16 cellular contexts compared by ENCODE assay signal in genomic region chr17:67624886-67625656, GRCh38.
DNase-seq lines count a peak whose midpoint lies in the region; ATAC-seq, FAIRE-seq and TF ChIP-seq lines count a peak whose summit lies in the region.
"Had no signal": no experiment of that assay in that cellular context is flagged by ENCODE, and none has a peak within 500 bp of the region (broad histone marks: within the 10 kb centered on the region; RNA-seq: fewer than 3 reads in every experiment).

No MANE protein-coding gene starts in this region.

- no peak overlapping the region for H3K4me2 ChIP-seq in PC-9

- peaks cover 6% of the 10 kb centered on the region for H3K36me3 ChIP-seq in CD4-positive, alpha-beta memory T cell (ENCODE audit: insufficient read depth, low read length)
- no peaks in the 10 kb centered on the region for H3K36me3 ChIP-seq in PC-9 (ENCODE audit: low read depth)
- H3K36me3 ChIP-seq: heart left ventricle, tibial artery had no signal

- no peaks in the 10 kb centered on the region for H4K20me1 ChIP-seq in PC-9 (ENCODE audit: insufficient read depth)

- no peak overlapping the region for H3K4me3 Mint-ChIP-seq in CD4-positive, alpha-beta memory T cell
- H3K4me3 Mint-ChIP-seq in glutamatergic neuron (ENCODE audit: unreplicated experiment) = peak overlapping the region; percentile 22

- FAIRE-seq in H54 (lab: Jason Lieb, UNC) = no peak
- FAIRE-seq: RCC 7860 had no signal

- no peaks in the 10 kb centered on the region for H3F3A ChIP-seq in PC-9 (ENCODE audit: insufficient read depth, low read depth)

- H3K9me2 ChIP-seq in PC-9 (ENCODE audit: insufficient read depth) = no peaks in the 10 kb centered on the region; the same call in 1 of the 2 replicates

- no TSS peak for BruUV-seq in PC-9 (replicated peaks; lab: Mats Ljungman, UMichigan)

- no peak for TF ChIP-seq CTCF in glutamatergic neuron (IDR thresholded peaks at IDR 0.05; ENCODE audit: partially characterized antibody, unreplicated experiment)
- no peak for TF ChIP-seq CTCF in PC-9 (conservative IDR thresholded peaks at IDR 0.05)

- H3K27me3 Mint-ChIP-seq in CD4-positive, alpha-beta memory T cell = no peaks in the 10 kb centered on the region
- no peaks in the 10 kb centered on the region for H3K27me3 Mint-ChIP-seq in glutamatergic neuron (ENCODE audit: unreplicated experiment)

- CTCF ChIA-PET in CD4-positive, alpha-beta memory T cell (lab: Charles Lee; ENCODE audit: partially characterized antibody) = interaction anchor here (0.6 kb wide), 1 partner anchor 12 kb away, joined by 4 read pairs; no protein-coding TSS in a partner anchor
- CTCF ChIA-PET in PC-9 (lab: Charles Lee) = no interaction called here

- H2AFZ ChIP-seq in PC-9 = no peak overlapping the region

- H3K27ac ChIP-seq in CD4-positive, alpha-beta memory T cell (ENCODE audit: low read depth, low read length) = no peak overlapping the region
- no peak overlapping the region for H3K27ac ChIP-seq in PC-9
- H3K27ac ChIP-seq: epithelial cell of prostate, heart left ventricle, tibial artery had no signal

- no peak for DNase-seq in CD4-positive, alpha-beta memory T cell
- DNase-seq in H54 (ENCODE audit: insufficient read length, low spot score) (peak; percentile 54), NCI-H2196 treated with DMSO at 0.1 percent for 48 hours (lab: John Stamatoyannopoulos, UW; ENCODE audit: unreplicated experiment) (peak; percentile 56), glutamatergic neuron (no peak), HuH-7 (ENCODE audit: low spot score) (no peak), cardiac septum (ENCODE audit: low spot score) (no peak), PC-9 (no peak)
- DNase-seq: AML-193, heart left ventricle, IMR-90, NCI-H1105 treated with DMSO at 0.1 percent for 48 hours, T-helper 1 cell, tibial artery had no signal

- no peaks in the 10 kb centered on the region for H3K27me3 ChIP-seq in CD4-positive, alpha-beta memory T cell (ENCODE audit: insufficient read depth, low read length)
- no peaks in the 10 kb centered on the region for H3K27me3 ChIP-seq in PC-9 (ENCODE audit: insufficient read depth, low read depth)
- H3K27me3 ChIP-seq: heart left ventricle, tibial artery had no signal

- peaks cover 16 to 29% of the 10 kb centered on the region in 2 donors for H3K36me3 Mint-ChIP-seq in CD4-positive, alpha-beta memory T cell
- no peaks in the 10 kb centered on the region for H3K36me3 Mint-ChIP-seq in glutamatergic neuron (ENCODE audit: unreplicated experiment)

- POLR2A ChIA-PET in CD4-positive, alpha-beta memory T cell (lab: Charles Lee; ENCODE audit: partially characterized antibody) = no interaction called here
- POLR2A ChIA-PET in PC-9 (lab: Charles Lee; ENCODE audit: unreplicated experiment) = no interaction called here

- ATAC-seq in HG02938 (IDR thresholded peaks at IDR 0.05; ENCODE audit: unreplicated experiment) = no peak
- ATAC-seq: heart left ventricle had no signal

- no peaks in the 10 kb centered on the region for H3K9me3 Mint-ChIP-seq in CD4-positive, alpha-beta memory T cell
- peaks cover 6% of the 10 kb centered on the region for H3K9me3 Mint-ChIP-seq in glutamatergic neuron (ENCODE audit: unreplicated experiment)

- H3K9me3 ChIP-seq in CD4-positive, alpha-beta memory T cell (ENCODE audit: control insufficient read depth in 1 of 2, low read length in 2 of 2) = no peaks in the 10 kb centered on the region
- H3K9me3 ChIP-seq in PC-9 (ENCODE audit: insufficient read depth, low read depth) = no peaks in the 10 kb centered on the region
- H3K9me3 ChIP-seq: tibial artery had no signal

- peak overlapping the region in 4 of 7 donors; percentile 55 to 80 (median 63) for H3K27ac Mint-ChIP-seq in CD4-positive, alpha-beta memory T cell
- no peak overlapping the region for H3K27ac Mint-ChIP-seq in glutamatergic neuron (ENCODE audit: unreplicated experiment)

- intact Hi-C loops in CD4-positive, alpha-beta memory T cell (cut with micrococcal nuclease) = no loop called here
- intact Hi-C loops in cardiac septum (cut with DNase I) = no loop called here
- intact Hi-C loops in PC-9 (cut with micrococcal nuclease; ENCODE audit: unreplicated experiment) = no loop called here

- H3K4me1 ChIP-seq in CD4-positive, alpha-beta memory T cell (ENCODE audit: insufficient read depth, low read length) = no peaks in the 10 kb centered on the region
- H3K4me1 ChIP-seq in PC-9 (replicated peaks; ENCODE audit: insufficient read depth) = no peaks in the 10 kb centered on the region
- H3K4me1 ChIP-seq: tibial artery had no signal

- no peaks in the 10 kb centered on the region for H3K79me2 ChIP-seq in PC-9 (ENCODE audit: low read depth)

- TF ChIP-seq POLR2A in H54 (IDR thresholded peaks at IDR 0.05; ENCODE audit: low read depth, low read length) = no peak

- H3K4me3 ChIP-seq in CD4-positive, alpha-beta memory T cell (ENCODE audit: low read length in 2 of 2) = no peak overlapping the region
- H3K4me3 ChIP-seq in PC-9 = no peak overlapping the region
- H3K4me3 ChIP-seq: heart left ventricle, tibial artery had no signal

- H3K4me1 Mint-ChIP-seq in CD4-positive, alpha-beta memory T cell = peaks cover 0 to 8% (median 5%) of the 10 kb centered on the region in 4 donors
- H3K4me1 Mint-ChIP-seq in glutamatergic neuron (ENCODE audit: low read depth, unreplicated experiment) = peaks cover 4% of the 10 kb centered on the region

Comparison
In these comparisons a context has a peak if more than half of its experiments do, and no peak if none do; other contexts are left out.
1. DNase-seq: peak in H54 (single experiment) and NCI-H2196 treated with DMSO at 0.1 percent for 48 hours (single experiment); none in CD4-positive, alpha-beta memory T cell (0 of 5), glutamatergic neuron (single experiment), HuH-7 (single experiment), cardiac septum (single experiment) and PC-9 (0 of 2).